Comparison of ENCODE assay signal across 8 cellular contexts in genomic region chr19:41887711-41888382, GRCh38. TPM values are rescaled to one million over a fixed set of nuclear protein-coding genes. Genes with fewer than 3 reads are reported as not detected.
DNase-seq lines count a peak whose midpoint lies in the region; ATAC-seq and TF ChIP-seq lines count a peak whose summit lies in the region.

No MANE protein-coding gene starts in this region.

- DNase-seq in CD4-positive, CD25-positive, alpha-beta regulatory T cell, result peak; percentile 67 to 89 (median 79)
- DNase-seq in LoVo (ENCODE audit: low spot score) (peak; percentile 84), esophagus squamous epithelium (lab: John Stamatoyannopoulos, UW) (no peak), NCI-H446 (lab: John Stamatoyannopoulos, UW) (no peak), GDM1 (lab: John Stamatoyannopoulos, UW) (no peak)
- peak; percentile 91 for DNase-seq in activated CD8-positive, alpha-beta memory T cell treated with anti-CD3 and anti-CD28 coated beads, Interleukin-2, amount 50 U/mL, for 1 hour (ENCODE audit: extremely low read depth)
- peak; percentile 75 to 81 (median 78) for DNase-seq in stimulated activated CD4-positive, alpha-beta T cell treated with anti-CD3 and anti-CD28 coated beads, Interleukin-12 subunit alpha, Interleukin-12 subunit beta, amount 100 ng/mL, for 48 hours (ENCODE audit: low read depth in 2 of 3, low spot score in 1 of 3)

- no peaks in the 10 kb centered on the region for H3K9me3 ChIP-seq in CD4-positive, CD25-positive, alpha-beta regulatory T cell (ENCODE audit: control insufficient read depth in 2 of 2, low read length in 2 of 2)
- H3K9me3 ChIP-seq in esophagus squamous epithelium, result no peaks in the 10 kb centered on the region

- peaks cover 5 to 59% (median 36%) of the 10 kb centered on the region in 4 donors for H3K4me1 Mint-ChIP-seq in CD4-positive, CD25-positive, alpha-beta regulatory T cell

- no peaks in the 10 kb centered on the region for H3K27me3 ChIP-seq in CD4-positive, CD25-positive, alpha-beta regulatory T cell (ENCODE audit: control insufficient read depth, insufficient read depth, low read length)
- H3K27me3 ChIP-seq in esophagus squamous epithelium, result no peaks in the 10 kb centered on the region

- H3K4me3 Mint-ChIP-seq in CD4-positive, CD25-positive, alpha-beta regulatory T cell, result peak overlapping the region; percentile 99 to 100 (median 100)

- TF ChIP-seq CTCF in esophagus squamous epithelium (IDR thresholded peaks at IDR 0.05), result peak in 1 of 6 experiments; percentile 49

- peak overlapping the region; percentile 90 for H3K27ac ChIP-seq in CD4-positive, CD25-positive, alpha-beta regulatory T cell (ENCODE audit: insufficient read depth, low read length, poor library complexity, severe bottlenecking)
- peak overlapping the region in 3 of 4 donors; percentile 46 to 68 (median 57) for H3K27ac ChIP-seq in esophagus squamous epithelium

- peaks cover 78% of the 10 kb centered on the region for H3K4me1 ChIP-seq in CD4-positive, CD25-positive, alpha-beta regulatory T cell (ENCODE audit: control insufficient read depth, insufficient read depth, low read length, poor library complexity, severe bottlenecking)
- H3K4me1 ChIP-seq in esophagus squamous epithelium, result peaks cover 14 to 54% (median 20%) of the 10 kb centered on the region in 3 donors

- peak; percentile 60 to 68 for ATAC-seq in CD4-positive, CD25-positive, alpha-beta regulatory T cell (ENCODE audit: low read depth in 2 of 2)
- no peak for ATAC-seq in HG02870 (IDR thresholded peaks at IDR 0.05; ENCODE audit: unreplicated experiment)

- H3K4me3 ChIP-seq in CD4-positive, CD25-positive, alpha-beta regulatory T cell (ENCODE audit: low read depth, low read length), result peak overlapping the region; percentile 99
- peak overlapping the region in 2 of 4 donors; percentile 27 to 41 for H3K4me3 ChIP-seq in esophagus squamous epithelium

- peaks cover 39% of the 10 kb centered on the region for H3K36me3 ChIP-seq in CD4-positive, CD25-positive, alpha-beta regulatory T cell (ENCODE audit: control insufficient read depth, insufficient read depth, low read length)
- peaks cover 25 to 54% (median 29%) of the 10 kb centered on the region in 3 donors for H3K36me3 ChIP-seq in esophagus squamous epithelium

- no peak for TF ChIP-seq POLR2A in esophagus squamous epithelium (IDR thresholded peaks at IDR 0.05)

- WGBS in esophagus squamous epithelium, 2 donors, result 40 to 45% methylated on average over 6 to 8 of the region's 17 CpGs

- H3K27me3 Mint-ChIP-seq in CD4-positive, CD25-positive, alpha-beta regulatory T cell, result no peaks in the 10 kb centered on the region

- no peaks in the 10 kb centered on the region for H3K9me3 Mint-ChIP-seq in CD4-positive, CD25-positive, alpha-beta regulatory T cell

- peak overlapping the region; percentile 97 to 100 (median 99) for H3K27ac Mint-ChIP-seq in CD4-positive, CD25-positive, alpha-beta regulatory T cell

- peaks cover 50% of the 10 kb centered on the region for H3K36me3 Mint-ChIP-seq in CD4-positive, CD25-positive, alpha-beta regulatory T cell

- intact Hi-C loops in esophagus squamous epithelium (cut with DNase I), result no loop called here

RNA-seq across cellular contexts. Expression of gene ARHGEF1, which starts 4.9 kb away (rescaled TPM):
- 1,312 TPM for total RNA-seq in CD4-positive, CD25-positive, alpha-beta regulatory T cell
- 100 to 1,000 TPM; 162 to 187 (median 180) TPM for polyA plus RNA-seq in CD4-positive, CD25-positive, alpha-beta regulatory T cell
- 10 to 100 TPM; 31.0 to 59.5 (median 56.2) TPM for total RNA-seq in esophagus squamous epithelium

RNA-seq across cellular contexts. Expression of gene CD79A, which starts 10.8 kb away (rescaled TPM):
- 4.9 TPM for total RNA-seq in CD4-positive, CD25-positive, alpha-beta regulatory T cell
- 10 to 100 TPM; 10.6 to 17.9 (median 16.4) TPM for polyA plus RNA-seq in CD4-positive, CD25-positive, alpha-beta regulatory T cell
- total RNA-seq in esophagus squamous epithelium, result 1 to 10 TPM in 2 of 4 donors, not detected in 2; 1.7 to 3.1 TPM

RNA-seq across cellular contexts. Expression of gene RPS19, which starts 27.8 kb away (rescaled TPM):
- total RNA-seq in CD4-positive, CD25-positive, alpha-beta regulatory T cell, result 2,081 TPM
- polyA plus RNA-seq in CD4-positive, CD25-positive, alpha-beta regulatory T cell, result 1,000 to 10,000 TPM; 3,595 to 5,716 (median 4,931) TPM
- 1,000 to 10,000 TPM in 3 of 4 donors, 100 to 1,000 TPM in 1; 922 to 1,801 (median 1,460) TPM for total RNA-seq in esophagus squamous epithelium

RNA-seq across cellular contexts. Expression of gene ERFL, which starts 40.4 kb away (rescaled TPM):
- total RNA-seq in CD4-positive, CD25-positive, alpha-beta regulatory T cell, result 4.7 TPM
- polyA plus RNA-seq in CD4-positive, CD25-positive, alpha-beta regulatory T cell, result not detected
- total RNA-seq in esophagus squamous epithelium, result not detected

RNA-seq across cellular contexts. Expression of gene DMRTC2, which starts 43.0 kb away (rescaled TPM):
- total RNA-seq in CD4-positive, CD25-positive, alpha-beta regulatory T cell, result not detected
- polyA plus RNA-seq in CD4-positive, CD25-positive, alpha-beta regulatory T cell, result not detected
- not detected for total RNA-seq in esophagus squamous epithelium

Comparison
In these comparisons a context has a peak if more than half of its experiments do, and no peak if none do; other contexts are left out.
1. DNase-seq: peak in CD4-positive, CD25-positive, alpha-beta regulatory T cell (3 of 3), LoVo (single experiment), activated CD8-positive, alpha-beta memory T cell treated with anti-CD3 and anti-CD28 coated beads, Interleukin-2, amount 50 U/mL, for 1 hour (single experiment) and stimulated activated CD4-positive, alpha-beta T cell treated with anti-CD3 and anti-CD28 coated beads, Interleukin-12 subunit alpha, Interleukin-12 subunit beta, amount 100 ng/mL, for 48 hours (3 of 3); none in esophagus squamous epithelium (single experiment), NCI-H446 (0 of 2) and GDM1 (single experiment).
2. RNA of gene ARHGEF1, which starts 4.9 kb away (total RNA-seq): 1,312 TPM in CD4-positive, CD25-positive, alpha-beta regulatory T cell (single experiment); 31.0 to 59.5 TPM in esophagus squamous epithelium; every median in the first group is over 10 times any median in the second.